ENCODE assay signal across 9 cellular contexts in the genomic region with DNA sequence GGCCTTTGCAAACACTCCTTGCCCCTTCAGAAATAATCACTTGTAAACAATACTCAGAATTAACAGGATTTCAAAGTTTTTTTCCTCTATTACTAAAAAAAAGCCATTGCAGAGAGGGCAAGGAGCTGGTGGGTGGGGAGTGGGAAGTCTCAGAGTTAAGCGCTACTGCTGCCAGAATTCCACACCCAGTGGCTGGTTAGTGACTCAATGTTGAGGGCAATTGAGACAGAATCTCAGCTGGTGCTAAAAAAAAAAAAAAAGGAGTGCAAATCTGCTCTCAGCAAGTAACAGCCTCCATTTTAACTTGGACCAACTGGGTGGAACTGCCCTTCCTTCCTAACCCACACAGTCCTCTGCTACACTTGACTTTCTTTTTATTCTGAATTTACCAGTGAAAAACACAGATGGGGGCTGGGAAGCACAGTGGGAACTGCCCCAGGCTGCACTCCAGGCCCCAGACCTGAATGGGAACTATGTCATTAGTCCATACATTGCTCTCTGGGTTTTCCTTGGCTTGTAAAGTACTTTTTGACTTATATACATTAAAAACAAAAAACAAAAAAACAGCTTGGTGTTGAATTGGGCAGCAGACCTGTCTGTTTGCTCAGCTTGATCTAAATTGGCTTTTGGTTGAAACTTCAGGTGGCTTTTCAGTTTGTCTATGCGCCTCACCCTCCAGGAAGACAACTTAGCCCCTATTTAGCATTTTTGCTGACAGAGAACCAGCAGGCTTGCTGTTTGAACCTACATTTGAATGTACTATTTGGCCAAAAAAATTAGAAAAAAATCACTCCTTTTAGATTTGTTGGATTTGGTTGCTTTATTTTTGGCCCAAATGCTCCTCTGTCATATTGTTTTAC.
DNase-seq lines count a peak whose midpoint lies in the region; ATAC-seq, FAIRE-seq and TF ChIP-seq lines count a peak whose summit lies in the region.
"Had no signal": no experiment of that assay in that cellular context is flagged by ENCODE, and none has a peak within 500 bp of the region (broad histone marks: within the 10 kb centered on the region; RNA-seq: fewer than 3 reads in every experiment).

No MANE protein-coding gene starts in this region.

- no peaks in the 10 kb centered on the region for H3K9me3 ChIP-seq in CD8-positive, alpha-beta T cell (ENCODE audit: low read length)
- no peaks in the 10 kb centered on the region for H3K9me3 ChIP-seq in esophagus muscularis mucosa

- no peak for TF ChIP-seq POLR2A in esophagus muscularis mucosa (IDR thresholded peaks at IDR 0.05; ENCODE audit: low read depth)

- H3K9me3 Mint-ChIP-seq in CD8-positive, alpha-beta T cell: no peaks in the 10 kb centered on the region
- H3K9me3 Mint-ChIP-seq in memory B cell: peaks cover 1% of the 10 kb centered on the region

- no peak for DNase-seq in CD8-positive, alpha-beta T cell
- DNase-seq in MV-4-11 (lab: John Stamatoyannopoulos, UW) (peak; percentile 56), bronchial epithelial cell (ENCODE audit: low read depth) (peak; percentile 86), memory B cell (ENCODE audit: low spot score in 2 of 2) (no peak), esophagus muscularis mucosa (ENCODE audit: extremely low spot score) (no peak), NCI-H2029 (lab: John Stamatoyannopoulos, UW) (no peak)

- intact Hi-C loops in CD8-positive, alpha-beta T cell (cut with DNase I, micrococcal nuclease): loop anchor here in 1 of 2 experiments (5.0 kb wide), 3 partner anchors 42 to 198 kb away; no protein-coding TSS in a partner anchor
- intact Hi-C loops in esophagus muscularis mucosa (cut with DNase I): no loop called here

- POLR2A ChIA-PET in CD8-positive, alpha-beta T cell (lab: Charles Lee): interaction anchor here (0.7 kb wide), 1 partner anchor 276 kb away, joined by 3 read pairs; no protein-coding TSS in a partner anchor

- no peaks in the 10 kb centered on the region for H3K27me3 ChIP-seq in CD8-positive, alpha-beta T cell (ENCODE audit: insufficient read depth, low read length)
- H3K27me3 ChIP-seq in bronchial epithelial cell (ENCODE audit: control insufficient read depth, insufficient read depth, low read length): no peaks in the 10 kb centered on the region
- H3K27me3 ChIP-seq in esophagus muscularis mucosa: no peaks in the 10 kb centered on the region

- H3K27ac ChIP-seq in CD8-positive, alpha-beta T cell (ENCODE audit: low read depth, low read length): no peak overlapping the region
- H3K27ac ChIP-seq in esophagus muscularis mucosa (replicated peaks in 1 of 4): no peak overlapping the region

- ATAC-seq in CD8-positive, alpha-beta T cell: no peak
- ATAC-seq in memory B cell (ENCODE audit: low read depth) (no peak), HG03039 (IDR thresholded peaks at IDR 0.05; ENCODE audit: unreplicated experiment) (no peak), GM19397 (IDR thresholded peaks at IDR 0.05; ENCODE audit: unreplicated experiment) (no peak)

- no peaks in the 10 kb centered on the region for H3K36me3 Mint-ChIP-seq in CD8-positive, alpha-beta T cell
- no peaks in the 10 kb centered on the region for H3K36me3 Mint-ChIP-seq in memory B cell

- H3K4me1 Mint-ChIP-seq in CD8-positive, alpha-beta T cell (ENCODE audit: low read depth): peaks cover 65% of the 10 kb centered on the region
- peaks cover 9% of the 10 kb centered on the region for H3K4me1 Mint-ChIP-seq in memory B cell

- H3K27ac Mint-ChIP-seq in CD8-positive, alpha-beta T cell: peak overlapping the region; percentile 62
- H3K27ac Mint-ChIP-seq in memory B cell: peak overlapping the region; percentile 35

- no peak for FAIRE-seq in bronchial epithelial cell (lab: Jason Lieb, UNC)
- FAIRE-seq: GM18507 had no signal

- no peak overlapping the region for H3K4me3 Mint-ChIP-seq in CD8-positive, alpha-beta T cell
- no peak overlapping the region for H3K4me3 Mint-ChIP-seq in memory B cell

- TF ChIP-seq CTCF in CD8-positive, alpha-beta T cell (IDR thresholded peaks at IDR 0.05): no peak
- no peak for TF ChIP-seq CTCF in bronchial epithelial cell (IDR thresholded peaks at IDR 0.05; ENCODE audit: insufficient read depth, low read length, severe bottlenecking)
- TF ChIP-seq CTCF in esophagus muscularis mucosa (IDR thresholded peaks at IDR 0.05): no peak

- no peaks in the 10 kb centered on the region for H3K27me3 Mint-ChIP-seq in CD8-positive, alpha-beta T cell (ENCODE audit: low read depth)
- no peaks in the 10 kb centered on the region for H3K27me3 Mint-ChIP-seq in memory B cell

- no peak for TF ChIP-seq EP300 in esophagus muscularis mucosa (IDR thresholded peaks at IDR 0.05)

- CTCF ChIA-PET in CD8-positive, alpha-beta T cell (lab: Charles Lee): interaction anchor here (1.1 kb wide), 1 partner anchor 223 kb away, joined by 3 read pairs; no protein-coding TSS in a partner anchor

- H3K4me1 ChIP-seq in CD8-positive, alpha-beta T cell (ENCODE audit: insufficient read depth, low read length): peaks cover 26% of the 10 kb centered on the region
- peaks cover 0 to 21% (median 7%) of the 10 kb centered on the region in 4 donors for H3K4me1 ChIP-seq in esophagus muscularis mucosa

- WGBS in esophagus muscularis mucosa: 76% methylated on average over 2 of the region's 2 CpGs

- H3K36me3 ChIP-seq in CD8-positive, alpha-beta T cell (ENCODE audit: insufficient read depth, low read length): no peaks in the 10 kb centered on the region
- H3K36me3 ChIP-seq in bronchial epithelial cell (ENCODE audit: control insufficient read depth, insufficient read depth, low read length) (no peaks in the 10 kb centered on the region), esophagus muscularis mucosa (peaks cover 0 to 3% (median 0%) of the 10 kb centered on the region in 4 donors)

- H3K4me3 ChIP-seq in CD8-positive, alpha-beta T cell (ENCODE audit: low read depth, low read length): no peak overlapping the region
- no peak overlapping the region for H3K4me3 ChIP-seq in bronchial epithelial cell (ENCODE audit: low read depth, low read length)
- H3K4me3 ChIP-seq in esophagus muscularis mucosa: no peak overlapping the region

Comparison
In these comparisons a context has a peak if more than half of its experiments do, and no peak if none do; other contexts are left out.
1. DNase-seq: peak in MV-4-11 (single experiment) and bronchial epithelial cell (single experiment); none in CD8-positive, alpha-beta T cell (0 of 7), memory B cell (0 of 2), esophagus muscularis mucosa (single experiment) and NCI-H2029 (single experiment).